ENCODE assay signal across 8 cellular contexts in the genomic region with DNA sequence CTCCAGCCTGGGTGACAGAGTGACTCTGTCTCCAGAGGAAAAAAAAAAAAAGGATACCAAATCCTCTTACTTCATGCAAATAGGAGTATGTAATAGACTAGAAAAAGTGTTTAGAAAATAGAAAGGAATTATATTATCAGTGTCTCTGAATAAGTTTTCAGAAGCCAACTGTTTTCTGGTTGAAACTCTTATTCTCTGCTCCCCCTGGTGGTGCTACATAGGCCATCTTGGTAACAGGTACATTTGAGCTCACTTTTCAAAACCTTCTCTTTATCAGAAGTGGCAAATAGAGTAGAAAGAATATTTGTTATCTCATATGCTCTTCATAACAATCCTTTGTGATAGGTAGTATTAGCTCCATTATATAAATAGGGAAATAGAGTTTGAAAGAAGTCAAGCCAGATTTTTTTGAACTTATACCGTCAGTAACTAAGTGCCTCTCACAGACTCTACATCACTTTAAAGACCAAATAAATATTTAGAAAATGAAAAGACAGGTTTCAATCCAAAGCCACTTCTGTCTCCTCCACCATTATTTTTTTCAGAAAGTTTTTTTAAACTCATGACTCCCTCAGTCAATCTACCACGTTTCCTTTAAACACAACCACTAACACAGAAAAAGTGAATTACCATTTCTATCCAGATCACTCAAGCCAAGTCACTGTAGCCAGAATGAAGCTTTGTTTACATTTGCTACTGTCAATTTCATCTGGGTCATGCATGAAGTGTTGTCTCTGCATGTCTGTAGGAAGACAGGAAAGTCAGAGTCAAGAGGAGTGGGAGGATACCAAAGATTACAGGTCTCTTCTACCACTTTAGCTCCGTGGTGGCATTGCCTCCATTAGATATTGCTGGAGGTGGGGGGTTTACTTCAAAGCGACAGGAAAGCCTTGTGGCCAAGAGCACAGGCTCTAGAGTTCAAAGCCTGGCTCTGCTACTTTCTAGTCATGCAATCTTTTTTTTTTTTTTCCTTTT.
A peak's percentile ranks its signal among the peaks of the same experiment; 100 is the strongest.
DNase-seq lines count a peak whose midpoint lies in the region; ATAC-seq and TF ChIP-seq lines count a peak whose summit lies in the region.

No MANE protein-coding gene starts in this region.

- H3K4me3 ChIP-seq in fibroblast of pulmonary artery (replicated peaks; ENCODE audit: low read depth, low read length), result no peak overlapping the region

- no peak overlapping the region for H3K27ac ChIP-seq in C4-2B

- peak; percentile 9 for DNase-seq in NCI-H2196 treated with DMSO at 0.1 percent for 48 hours (lab: John Stamatoyannopoulos, UW; ENCODE audit: unreplicated experiment)
- peak; percentile 47 for DNase-seq in activated CD8-positive, alpha-beta memory T cell treated with anti-CD3 and anti-CD28 coated beads, Interleukin-2, amount 50 U/mL, for 4 hours
- peak; percentile 54 for DNase-seq in fibroblast of pulmonary artery (ENCODE audit: low read depth)
- peak; percentile 33 for DNase-seq in stimulated activated CD4-positive, alpha-beta T cell treated with anti-CD3 and anti-CD28 coated beads, Interleukin-4, amount 100 ng/mL, for 1 hour
- no peak for DNase-seq in NCI-H1048 (lab: John Stamatoyannopoulos, UW)
- no peak for DNase-seq in NK-92 (lab: John Stamatoyannopoulos, UW; ENCODE audit: unreplicated experiment)

- ATAC-seq in GM19351 (IDR thresholded peaks at IDR 0.05; ENCODE audit: unreplicated experiment), result peak; percentile 34

- peak; percentile 81 for TF ChIP-seq CTCF in C4-2B (conservative IDR thresholded peaks at IDR 0.05)
- TF ChIP-seq CTCF in fibroblast of pulmonary artery (IDR thresholded peaks at IDR 0.05; ENCODE audit: low read length, missing control alignments), result peak; percentile 76

Comparison
In these comparisons a context has a peak if more than half of its experiments do, and no peak if none do; other contexts are left out.
1. DNase-seq: peak in NCI-H2196 treated with DMSO at 0.1 percent for 48 hours (single experiment), activated CD8-positive, alpha-beta memory T cell treated with anti-CD3 and anti-CD28 coated beads, Interleukin-2, amount 50 U/mL, for 4 hours (single experiment), fibroblast of pulmonary artery (single experiment) and stimulated activated CD4-positive, alpha-beta T cell treated with anti-CD3 and anti-CD28 coated beads, Interleukin-4, amount 100 ng/mL, for 1 hour (single experiment); none in NCI-H1048 (single experiment) and NK-92 (single experiment).